Comparison of ENCODE assay signal across 8 cellular contexts in the genomic region with DNA sequence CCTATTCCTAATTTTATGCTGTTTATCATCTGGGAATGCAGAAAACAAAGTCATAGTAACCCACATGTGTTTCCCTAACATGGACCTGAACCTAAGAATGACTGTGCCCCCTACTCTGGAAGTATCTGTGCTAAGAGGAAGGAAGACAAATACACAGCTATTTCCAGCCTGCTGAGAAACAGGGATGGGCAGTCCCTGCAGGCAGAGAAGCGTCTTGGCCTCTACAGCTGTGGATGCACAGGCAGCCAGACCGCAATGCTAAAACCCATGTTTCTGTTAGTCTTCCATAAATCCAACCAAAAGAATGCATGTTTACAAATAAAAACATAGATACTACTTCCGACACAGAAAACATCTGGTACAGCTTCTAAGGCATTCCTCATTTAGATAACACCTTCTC. TPM values are rescaled to one million over a fixed set of nuclear protein-coding genes. Genes with fewer than 3 reads are reported as not detected.
DNase-seq lines count a peak whose midpoint lies in the region; ATAC-seq and TF ChIP-seq lines count a peak whose summit lies in the region.
"Had no signal": no experiment of that assay in that cellular context is flagged by ENCODE, and none has a peak within 500 bp of the region (broad histone marks: within the 10 kb centered on the region; RNA-seq: fewer than 3 reads in every experiment).

No MANE protein-coding gene starts in this region.

- no peak overlapping the region for H3K4me3 Mint-ChIP-seq in H9

- H3K14ac ChIP-seq in H9 (ENCODE audit: insufficient read depth, low read length) = no peak overlapping the region

- TF ChIP-seq CTCF in H9 (conservative IDR thresholded peaks at IDR 0.05) (no peak), stomach (IDR thresholded peaks at IDR 0.05) (no peak)

- no peaks in the 10 kb centered on the region for H3K23me2 ChIP-seq in H9 (ENCODE audit: insufficient read length, low read depth, low read length, poor library complexity, severe bottlenecking)

- H3T11ph ChIP-seq in H9 (ENCODE audit: low read length) = no peak overlapping the region

- peaks cover 10% of the 10 kb centered on the region; the same call in 1 of the 2 replicates for H3K79me2 ChIP-seq in H9 (ENCODE audit: insufficient read depth, low read length)

- no peaks in the 10 kb centered on the region for H3K27me3 Mint-ChIP-seq in H9 (ENCODE audit: low read depth)

- peak overlapping the region; percentile 23 to 87 (median 47); a peak in 4 of 7 replicates for H3K27ac Mint-ChIP-seq in H9

- H3K9me3 Mint-ChIP-seq in H9 = no peaks in the 10 kb centered on the region

- H3K27me3 ChIP-seq in H9 (ENCODE audit: insufficient read depth, low read length) (no peaks in the 10 kb centered on the region), stomach (no peaks in the 10 kb centered on the region)

- no peak overlapping the region for H4K5ac ChIP-seq in H9 (ENCODE audit: insufficient read length, low read depth, low read length)

- H3K36me3 ChIP-seq in stomach = no peaks in the 10 kb centered on the region

- peaks cover 11% of the 10 kb centered on the region; the same call in 1 of the 2 replicates for H3K4me1 ChIP-seq in H9 (ENCODE audit: insufficient read depth, low read length)
- H3K4me1 ChIP-seq in stomach = peaks cover 12 to 72% (median 37%) of the 10 kb centered on the region in 4 donors

- no peak overlapping the region for H2BK120ac ChIP-seq in H9 (ENCODE audit: low read depth, low read length, poor library complexity, severe bottlenecking)

- H3K9ac ChIP-seq in H9 (ENCODE audit: extremely low read depth, insufficient read length, low read length) = no peak overlapping the region

- no peak overlapping the region for H2AK5ac ChIP-seq in H9 (ENCODE audit: insufficient read length, low read length)

- no peak for TF ChIP-seq EP300 in stomach (IDR thresholded peaks at IDR 0.05)

- no peak overlapping the region for H3K4me2 ChIP-seq in H9 (ENCODE audit: insufficient read depth, insufficient read length, low read length)

- no peak overlapping the region for H3K23ac ChIP-seq in H9 (ENCODE audit: insufficient read length, low read depth, low read length)

- no peak overlapping the region for H3K56ac ChIP-seq in H9 (ENCODE audit: insufficient read length, low read depth, low read length)

- H2AFZ ChIP-seq in H9 (ENCODE audit: low read length) = no peak overlapping the region

- no peak overlapping the region for H3K4ac ChIP-seq in H9 (ENCODE audit: low read depth, low read length)

- H3K4me3 ChIP-seq in stomach = no peak overlapping the region

- H3K36me3 Mint-ChIP-seq in H9 (ENCODE audit: insufficient read depth in 1 of 3, low read depth in 3 of 3) = peaks cover 2 to 4% (median 2%) of the 10 kb centered on the region in 3 experiments; a peak in 3 of 7 replicates

- H3K27ac ChIP-seq in H9 (ENCODE audit: insufficient read length, low read depth, low read length) (no peak overlapping the region), angular gyrus (ENCODE audit: low read depth, low read length) (peak overlapping the region; percentile 91), stomach (peak overlapping the region in 4 of 5 donors; percentile 42 to 75 (median 72))

- no peak overlapping the region for H2BK5ac ChIP-seq in H9 (ENCODE audit: insufficient read length, low read length)

- intact Hi-C loops in stomach (cut with DNase I; ENCODE audit: low total_unique reads) = no loop called here

- peaks cover 55 to 61% of the 10 kb centered on the region in 2 experiments for H3K4me1 Mint-ChIP-seq in H9

- TF ChIP-seq POLR2A in stomach (IDR thresholded peaks at IDR 0.05) (no peak), erythroblast (IDR thresholded peaks at IDR 0.05; ENCODE audit: low read length) (no peak)

- DNase-seq in H9 (no peak), islet precursor cell (peak; percentile 68), stomach (no peak), erythroblast (lab: John Stamatoyannopoulos, UW) (no peak)
- DNase-seq in stimulated activated CD8-positive, alpha-beta memory T cell treated with anti-CD3 and anti-CD28 coated beads, Interleukin-4, amount 100 ng/mL, for 48 hours = no peak
- DNase-seq: activated CD4-positive, alpha-beta T cell treated with anti-CD3 and anti-CD28 coated beads, Interleukin-2, amount 50 U/mL, for 1 hour had no signal

- H2BK15ac ChIP-seq in H9 (ENCODE audit: low read depth, low read length) = no peak overlapping the region

- no peaks in the 10 kb centered on the region for H4K20me1 ChIP-seq in H9 (ENCODE audit: control insufficient read depth, insufficient read depth, insufficient read length)

- WGBS in H9 (ENCODE audit: extremely low coverage, insufficient read length, low lambda C conversion rate) = no CpG with 5 or more reads among the region's 3 CpGs
- WGBS in stomach, 5 donors = 64 to 74% (median 69%) methylated on average over 3 of the region's 3 CpGs

- H4K91ac ChIP-seq in H9 (ENCODE audit: insufficient read length, low read depth, low read length) = no peak overlapping the region

- no peak overlapping the region for H3K18ac ChIP-seq in H9 (ENCODE audit: insufficient read length, low read depth, low read length)

- H4K8ac ChIP-seq in H9 (replicated peaks; ENCODE audit: insufficient read length, low read depth, low read length) = no peak overlapping the region

- no peaks in the 10 kb centered on the region for H3K9me3 ChIP-seq in H9 (ENCODE audit: control insufficient read depth, low read depth, low read length)
- H3K9me3 ChIP-seq in stomach = no peaks in the 10 kb centered on the region

- no peak overlapping the region for H2BK20ac ChIP-seq in H9 (ENCODE audit: low read depth, low read length, poor library complexity, severe bottlenecking)

- no peak overlapping the region for H2BK12ac ChIP-seq in H9 (ENCODE audit: insufficient read length, low read depth, low read length)

- ATAC-seq in GM18870 (IDR thresholded peaks at IDR 0.05; ENCODE audit: unreplicated experiment) = no peak

- peaks cover 7% of the 10 kb centered on the region for H3K79me1 ChIP-seq in H9 (ENCODE audit: insufficient read depth, low read depth, low read length, poor library complexity, severe bottlenecking)

RNA-seq across cellular contexts. Expression of gene DUSP16, which starts 56.1 kb away (rescaled TPM):
- total RNA-seq in H9 (2021) (62.5 and 64.0 TPM in 2 replicates), stomach (10 to 100 TPM; 11.3 to 34.8 (median 32.0) TPM)
- 10 to 100 TPM in 2 of 3 donors, 1 to 10 TPM in 1; 4.9 to 16.0 (median 13.4) TPM for polyA plus RNA-seq in stomach
